1 cellular context compared by ENCODE assay signal in genomic region chr10:97648557-97649404, GRCh38.
TF ChIP-seq lines count a peak whose summit lies in the region.

No MANE protein-coding gene starts in this region.

TF ChIP-seq in K562, 482 proteins besides CTCF, POLR2A, EP300 and RAD21 (continued from another document and continues in another):
- TF ChIP-seq SRSF7 (optimal IDR thresholded peaks at IDR 0.05; ENCODE audit: low read depth, low read length) = no peak
- TF ChIP-seq USF1 (CRISPR knock-in tag; IDR thresholded peaks at IDR 0.05) = no peak
- TF ChIP-seq POLR2AphosphoS5 (IDR thresholded peaks at IDR 0.05; ENCODE audit: control insufficient read depth, insufficient read depth, low read depth, low read length) = no peak
- TF ChIP-seq BMI1 (IDR thresholded peaks at IDR 0.05; ENCODE audit: low read length) = no peak
- TF ChIP-seq CXXC5 (CRISPR knock-in tag; IDR thresholded peaks at IDR 0.05) = no peak
- TF ChIP-seq ZNF174 (CRISPR knock-in tag; IDR thresholded peaks at IDR 0.05) = no peak
- no peak for TF ChIP-seq CBX5 (IDR thresholded peaks at IDR 0.05; ENCODE audit: borderline replicate concordance, low read depth)
- TF ChIP-seq MAFK (IDR thresholded peaks at IDR 0.05; ENCODE audit: low read length) = no peak
- TF ChIP-seq MAX (CRISPR knock-in tag; IDR thresholded peaks at IDR 0.05) = no peak
- TF ChIP-seq BHLHE40 (IDR thresholded peaks at IDR 0.05; ENCODE audit: low read length) = no peak
- TF ChIP-seq NCOA4 (IDR thresholded peaks at IDR 0.05; ENCODE audit: partially characterized antibody) = no peak
- TF ChIP-seq MYBL2 (IDR thresholded peaks at IDR 0.05; ENCODE audit: low read depth) = no peak
- no peak for TF ChIP-seq MYBL2 (CRISPR knock-in tag; IDR thresholded peaks at IDR 0.05; ENCODE audit: borderline replicate concordance)
- TF ChIP-seq NKRF (IDR thresholded peaks at IDR 0.05; ENCODE audit: borderline replicate concordance) = no peak
- TF ChIP-seq BRD4 (IDR thresholded peaks at IDR 0.05) = no peak
- TF ChIP-seq TRIM25 (IDR thresholded peaks at IDR 0.05; ENCODE audit: borderline replicate concordance) = no peak
- no peak for TF ChIP-seq KDM5B (IDR thresholded peaks at IDR 0.05; ENCODE audit: insufficient replicate concordance, low read depth, low read length)
- TF ChIP-seq CBFA2T2 (conservative IDR thresholded peaks at IDR 0.05) = peak; percentile 69
- no peak for TF ChIP-seq CEBPB (tag; IDR thresholded peaks at IDR 0.05)
- no peak for TF ChIP-seq PHB2 (IDR thresholded peaks at IDR 0.05; ENCODE audit: low read depth)
- TF ChIP-seq NFXL1 (CRISPR knock-in tag; IDR thresholded peaks at IDR 0.05) = no peak
- no peak for TF ChIP-seq RBM25 (IDR thresholded peaks at IDR 0.05; ENCODE audit: low read depth, low read length, severe bottlenecking)
- TF ChIP-seq FOS (IDR thresholded peaks at IDR 0.05; ENCODE audit: extremely low read depth, insufficient read length) = no peak
- no peak for TF ChIP-seq PBX2 (CRISPR knock-in tag; IDR thresholded peaks at IDR 0.05; ENCODE audit: low read depth)
- TF ChIP-seq PBX2 (tag; conservative IDR thresholded peaks at IDR 0.05; ENCODE audit: low read depth) = 0 out of 2 replicates have a peak, but pooled peaks have one; percentile 10
- TF ChIP-seq KAT8 (IDR thresholded peaks at IDR 0.05; ENCODE audit: low read depth) = no peak
- no peak for TF ChIP-seq PCBP2 (IDR thresholded peaks at IDR 0.05; ENCODE audit: low read depth, low read length, poor library complexity, severe bottlenecking)
- no peak for TF ChIP-seq ZNF551 (CRISPR knock-in tag; IDR thresholded peaks at IDR 0.05)
- no peak for TF ChIP-seq MCM5 (IDR thresholded peaks at IDR 0.05; ENCODE audit: low read depth)
- no peak for TF ChIP-seq ILF3 (IDR thresholded peaks at IDR 0.05; ENCODE audit: borderline replicate concordance)
- no peak for TF ChIP-seq CAMTA2 (CRISPR knock-in tag; conservative IDR thresholded peaks at IDR 0.05)
- no peak for TF ChIP-seq ZNF280B (CRISPR knock-in tag; IDR thresholded peaks at IDR 0.05)
- no peak for TF ChIP-seq BRD9 (IDR thresholded peaks at IDR 0.05; ENCODE audit: low read depth, partially characterized antibody)
- no peak for TF ChIP-seq ATF1 (CRISPR knock-in tag; IDR thresholded peaks at IDR 0.05)
- TF ChIP-seq ATF1 (tag; IDR thresholded peaks at IDR 0.05) = no peak
- no peak for TF ChIP-seq NFE2L1 (tag; IDR thresholded peaks at IDR 0.05; ENCODE audit: borderline replicate concordance, low read depth)
- no peak for TF ChIP-seq MTA1 (IDR thresholded peaks at IDR 0.05; ENCODE audit: borderline replicate concordance)
- no peak for TF ChIP-seq ZNF197 (CRISPR knock-in tag; IDR thresholded peaks at IDR 0.05; ENCODE audit: low read depth)
- TF ChIP-seq RBM15 (IDR thresholded peaks at IDR 0.05; ENCODE audit: insufficient read depth, low read length) = no peak
- TF ChIP-seq ZNF778 (CRISPR knock-in tag; IDR thresholded peaks at IDR 0.05) = no peak
- no peak for TF ChIP-seq OTX1 (CRISPR knock-in tag; IDR thresholded peaks at IDR 0.05)
- no peak for TF ChIP-seq DEAF1 (CRISPR knock-in tag; IDR thresholded peaks at IDR 0.05)
- TF ChIP-seq MLLT1 (IDR thresholded peaks at IDR 0.05) = no peak
- peak; percentile 71 for TF ChIP-seq SMARCE1 (IDR thresholded peaks at IDR 0.05)
- no peak for TF ChIP-seq YY1 (IDR thresholded peaks at IDR 0.05; ENCODE audit: borderline replicate concordance in 1 of 3, control insufficient read depth in 1 of 3, extremely low read depth in 1 of 3, insufficient read depth in 3 of 3, insufficient read length in 1 of 3, insufficient replicate concordance in 2 of 3, low read depth in 1 of 3, low read length in 2 of 3)
- no peak for TF ChIP-seq LARP7 (IDR thresholded peaks at IDR 0.05)
- TF ChIP-seq SNIP1 (IDR thresholded peaks at IDR 0.05; ENCODE audit: low read depth) = no peak
- no peak for TF ChIP-seq FOXK1 (CRISPR knock-in tag; IDR thresholded peaks at IDR 0.05; ENCODE audit: borderline replicate concordance)
- TF ChIP-seq ZBTB33 (CRISPR knock-in tag; IDR thresholded peaks at IDR 0.05) = no peak
- TF ChIP-seq FOXP1 (CRISPR knock-in tag; IDR thresholded peaks at IDR 0.05) = no peak
- TF ChIP-seq MIER1 (IDR thresholded peaks at IDR 0.05; ENCODE audit: low read depth) = no peak
- no peak for TF ChIP-seq CBX3 (IDR thresholded peaks at IDR 0.05; ENCODE audit: borderline replicate concordance in 1 of 2, low read length in 2 of 2)
- no peak for TF ChIP-seq SMAD4 (CRISPR knock-in tag; conservative IDR thresholded peaks at IDR 0.05)
- TF ChIP-seq ZBTB9 (CRISPR knock-in tag; IDR thresholded peaks at IDR 0.05) = no peak
- no peak for TF ChIP-seq CREB3L1 (IDR thresholded peaks at IDR 0.05; ENCODE audit: borderline replicate concordance, low read depth)
- no peak for TF ChIP-seq ZNF165 (CRISPR knock-in tag; IDR thresholded peaks at IDR 0.05; ENCODE audit: borderline replicate concordance)
